Comparison of ENCODE assay signal across 11 cellular contexts in genomic region chr3:50323092-50323600, GRCh38. TPM values are rescaled to one million over a fixed set of nuclear protein-coding genes. Genes with fewer than 3 reads are reported as not detected.
DNase-seq lines count a peak whose midpoint lies in the region; ATAC-seq and TF ChIP-seq lines count a peak whose summit lies in the region.
"Had no signal": no experiment of that assay in that cellular context is flagged by ENCODE, and none has a peak within 500 bp of the region (broad histone marks: within the 10 kb centered on the region; RNA-seq: fewer than 3 reads in every experiment).

No MANE protein-coding gene starts in this region.

- ATAC-seq in CD4-positive, CD25-positive, alpha-beta regulatory T cell (ENCODE audit: low read depth in 2 of 2) = no peak
- ATAC-seq in RWPE2 (ENCODE audit: low read depth) = no peak
- ATAC-seq in HG02642 (IDR thresholded peaks at IDR 0.05; ENCODE audit: poor library complexity, unreplicated experiment) = no peak
- ATAC-seq in activated CD4-positive, CD25-positive, alpha-beta regulatory T cell treated with anti-CD3 and anti-CD28 coated beads, Interleukin-2, amount 50 U/mL, for 24 hours = no peak
- ATAC-seq in HG03439 (IDR thresholded peaks at IDR 0.05; ENCODE audit: unreplicated experiment) = no peak

- DNase-seq in CD4-positive, CD25-positive, alpha-beta regulatory T cell = no peak
- DNase-seq in RWPE2 (ENCODE audit: low spot score) (no peak), glutamatergic neuron (no peak), osteocyte (ENCODE audit: extremely low spot score, unreplicated experiment) (no peak), SIG-M5 (lab: John Stamatoyannopoulos, UW) (no peak)
- DNase-seq: amniotic stem cell; NCI-H1694; stimulated activated CD4-positive, alpha-beta T cell treated with anti-CD3 and anti-CD28 coated beads, Interleukin-15, amount 100 ng/mL, for 24 hours had no signal

- H3K27me3 Mint-ChIP-seq in CD4-positive, CD25-positive, alpha-beta regulatory T cell = no peaks in the 10 kb centered on the region
- H3K27me3 Mint-ChIP-seq in glutamatergic neuron (ENCODE audit: unreplicated experiment) (peaks cover 8% of the 10 kb centered on the region), osteocyte (ENCODE audit: unreplicated experiment) (no peaks in the 10 kb centered on the region)

- peaks cover 2% of the 10 kb centered on the region for H3K36me3 Mint-ChIP-seq in CD4-positive, CD25-positive, alpha-beta regulatory T cell
- no peaks in the 10 kb centered on the region for H3K36me3 Mint-ChIP-seq in glutamatergic neuron (ENCODE audit: unreplicated experiment)
- H3K36me3 Mint-ChIP-seq in osteocyte (ENCODE audit: unreplicated experiment) = no peaks in the 10 kb centered on the region

- H3K4me3 Mint-ChIP-seq in CD4-positive, CD25-positive, alpha-beta regulatory T cell = peak overlapping the region; percentile 38 to 94 (median 71)
- H3K4me3 Mint-ChIP-seq in glutamatergic neuron (ENCODE audit: unreplicated experiment) = peak overlapping the region; percentile 38
- H3K4me3 Mint-ChIP-seq in osteocyte (ENCODE audit: unreplicated experiment) = peak overlapping the region; percentile 16

- H3K4me1 ChIP-seq in CD4-positive, CD25-positive, alpha-beta regulatory T cell (ENCODE audit: control insufficient read depth, insufficient read depth, low read length, poor library complexity, severe bottlenecking) = peaks cover 36% of the 10 kb centered on the region
- H3K4me1 ChIP-seq in RWPE2 (ENCODE audit: insufficient read depth, poor library complexity, severe bottlenecking) = no peaks in the 10 kb centered on the region

- H3K27ac Mint-ChIP-seq in CD4-positive, CD25-positive, alpha-beta regulatory T cell = peak overlapping the region in 2 of 3 donors; percentile 58 to 77
- H3K27ac Mint-ChIP-seq in glutamatergic neuron (ENCODE audit: unreplicated experiment) (no peak overlapping the region), osteocyte (ENCODE audit: unreplicated experiment) (no peak overlapping the region)

- H3K36me3 ChIP-seq in CD4-positive, CD25-positive, alpha-beta regulatory T cell (ENCODE audit: control insufficient read depth, insufficient read depth, low read length) = peaks cover 10% of the 10 kb centered on the region
- peaks cover 39% of the 10 kb centered on the region for H3K36me3 ChIP-seq in RWPE2 (ENCODE audit: low read depth)

- H3K9me3 ChIP-seq in CD4-positive, CD25-positive, alpha-beta regulatory T cell (ENCODE audit: control insufficient read depth in 2 of 2, low read length in 2 of 2) = no peaks in the 10 kb centered on the region
- no peaks in the 10 kb centered on the region for H3K9me3 ChIP-seq in RWPE2 (ENCODE audit: severe bottlenecking)

- H3K4me1 Mint-ChIP-seq in CD4-positive, CD25-positive, alpha-beta regulatory T cell = peaks cover 7 to 53% (median 13%) of the 10 kb centered on the region in 4 donors
- peaks cover 18% of the 10 kb centered on the region for H3K4me1 Mint-ChIP-seq in glutamatergic neuron (ENCODE audit: low read depth, unreplicated experiment)
- H3K4me1 Mint-ChIP-seq in osteocyte (ENCODE audit: unreplicated experiment) = peaks cover 35% of the 10 kb centered on the region

- H3K4me3 ChIP-seq in CD4-positive, CD25-positive, alpha-beta regulatory T cell (ENCODE audit: low read depth, low read length) = no peak overlapping the region
- no peak overlapping the region for H3K4me3 ChIP-seq in RWPE2 (ENCODE audit: severe bottlenecking)

- H3K27ac ChIP-seq in CD4-positive, CD25-positive, alpha-beta regulatory T cell (ENCODE audit: insufficient read depth, low read length, poor library complexity, severe bottlenecking) = no peak overlapping the region
- H3K27ac ChIP-seq in RWPE2 (ENCODE audit: poor library complexity, severe bottlenecking) = peak overlapping the region; percentile 6

- H3K27me3 ChIP-seq in CD4-positive, CD25-positive, alpha-beta regulatory T cell (ENCODE audit: control insufficient read depth, insufficient read depth, low read length) = no peaks in the 10 kb centered on the region
- no peaks in the 10 kb centered on the region for H3K27me3 ChIP-seq in RWPE2 (ENCODE audit: insufficient read depth, poor library complexity, severe bottlenecking)

- H3K9me3 Mint-ChIP-seq in CD4-positive, CD25-positive, alpha-beta regulatory T cell = no peaks in the 10 kb centered on the region
- H3K9me3 Mint-ChIP-seq in glutamatergic neuron (ENCODE audit: unreplicated experiment) (peaks cover 6% of the 10 kb centered on the region), osteocyte (ENCODE audit: unreplicated experiment) (no peaks in the 10 kb centered on the region)

- TF ChIP-seq CTCF in RWPE2 (IDR thresholded peaks at IDR 0.05; ENCODE audit: poor library complexity, severe bottlenecking) = no peak
- TF ChIP-seq CTCF in glutamatergic neuron (IDR thresholded peaks at IDR 0.05; ENCODE audit: partially characterized antibody, unreplicated experiment) = no peak
- TF ChIP-seq CTCF in osteocyte (IDR thresholded peaks at IDR 0.05) = no peak

RNA-seq across cellular contexts. Expression of gene HYAL2, which starts 0.6 kb away (rescaled TPM):
- total RNA-seq in CD4-positive, CD25-positive, alpha-beta regulatory T cell = 1.5 TPM
- 1 to 10 TPM; 2.7 to 6.5 (median 5.1) TPM for polyA plus RNA-seq in CD4-positive, CD25-positive, alpha-beta regulatory T cell
- total RNA-seq in glutamatergic neuron (ENCODE audit: unreplicated experiment) (48.4 TPM), osteocyte (34.1 and 37.0 TPM in 2 replicates)

RNA-seq across cellular contexts. Expression of gene TUSC2, which starts 4.9 kb away (rescaled TPM):
- 17.5 TPM for total RNA-seq in CD4-positive, CD25-positive, alpha-beta regulatory T cell
- polyA plus RNA-seq in CD4-positive, CD25-positive, alpha-beta regulatory T cell = 10 to 100 TPM; 44.6 to 55.6 (median 49.9) TPM
- 30.8 TPM for total RNA-seq in glutamatergic neuron (ENCODE audit: unreplicated experiment)
- total RNA-seq in osteocyte = 16.9 and 18.3 TPM in 2 replicates

RNA-seq across cellular contexts. Expression of gene RASSF1, which starts 17.5 kb away (rescaled TPM):
- total RNA-seq in CD4-positive, CD25-positive, alpha-beta regulatory T cell = 76.0 TPM
- polyA plus RNA-seq in CD4-positive, CD25-positive, alpha-beta regulatory T cell = 10 to 100 TPM; 48.4 to 67.4 (median 54.7) TPM
- total RNA-seq in glutamatergic neuron (ENCODE audit: unreplicated experiment) (27.8 TPM), osteocyte (12.8 and 13.7 TPM in 2 replicates)

RNA-seq across cellular contexts. Expression of gene HYAL1, which starts 19.8 kb away (rescaled TPM):
- total RNA-seq in CD4-positive, CD25-positive, alpha-beta regulatory T cell = 0.35 TPM
- under 1 TPM in 3 of 4 donors, not detected in 1; 0.07 to 0.31 (median 0.10) TPM for polyA plus RNA-seq in CD4-positive, CD25-positive, alpha-beta regulatory T cell
- total RNA-seq in glutamatergic neuron (ENCODE audit: unreplicated experiment) = 0.96 TPM
- 0.60 and 0.83 TPM in 2 replicates for total RNA-seq in osteocyte

RNA-seq across cellular contexts. Expression of gene ZMYND10, which starts 22.4 kb away (rescaled TPM):
- 1.6 TPM for total RNA-seq in CD4-positive, CD25-positive, alpha-beta regulatory T cell
- polyA plus RNA-seq in CD4-positive, CD25-positive, alpha-beta regulatory T cell = under 1 TPM in 1 of 4 donors, not detected in 3; 0.09 TPM
- 1.3 TPM for total RNA-seq in glutamatergic neuron (ENCODE audit: unreplicated experiment)
- 0.50 and 1.6 TPM in 2 replicates for total RNA-seq in osteocyte

Comparison
In these comparisons a context has a peak if more than half of its experiments do, and no peak if none do; other contexts are left out.
1. H3K27ac Mint-ChIP-seq: peak in CD4-positive, CD25-positive, alpha-beta regulatory T cell (2 of 3); none in glutamatergic neuron (single experiment) and osteocyte (single experiment).
2. H3K4me3 Mint-ChIP-seq: peak in every context shown above with its lines; median percentile 71 in CD4-positive, CD25-positive, alpha-beta regulatory T cell; 38 in glutamatergic neuron; 16 in osteocyte.
3. RNA of gene HYAL2, which starts 0.6 kb away (total RNA-seq): 48.4 TPM in glutamatergic neuron (single experiment) and 34.1 to 37.0 TPM in osteocyte; 1.5 TPM in CD4-positive, CD25-positive, alpha-beta regulatory T cell (single experiment); every median in the first group is over 10 times any median in the second.